In the genomic region with DNA sequence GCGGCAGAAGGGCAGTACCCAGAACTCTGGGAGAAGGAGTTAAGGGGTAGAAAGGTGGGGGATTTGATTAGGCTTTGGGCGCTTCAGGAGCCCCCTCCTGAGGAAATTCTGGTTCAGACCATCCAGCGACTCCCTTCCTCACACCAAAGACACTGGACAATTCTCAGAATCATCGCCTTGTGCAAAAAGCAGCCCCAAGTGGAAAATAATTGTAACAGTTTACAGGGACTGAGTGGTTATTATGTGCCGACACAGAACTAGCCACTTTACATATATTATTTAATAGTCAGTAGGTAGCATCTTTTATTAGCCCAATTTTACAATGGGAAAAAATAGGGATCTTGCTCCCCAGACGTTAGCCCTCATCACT, we compare ENCODE assay signal across 1 cellular context.
TF ChIP-seq lines count a peak whose summit lies in the region.

No MANE protein-coding gene starts in this region.

TF ChIP-seq in HepG2, 621 proteins besides CTCF, POLR2A, EP300 and RAD21:
- no peak for TF ChIP-seq ELF1 (CRISPR knock-in tag; IDR thresholded peaks at IDR 0.05)
- TF ChIP-seq, protein P1, sequence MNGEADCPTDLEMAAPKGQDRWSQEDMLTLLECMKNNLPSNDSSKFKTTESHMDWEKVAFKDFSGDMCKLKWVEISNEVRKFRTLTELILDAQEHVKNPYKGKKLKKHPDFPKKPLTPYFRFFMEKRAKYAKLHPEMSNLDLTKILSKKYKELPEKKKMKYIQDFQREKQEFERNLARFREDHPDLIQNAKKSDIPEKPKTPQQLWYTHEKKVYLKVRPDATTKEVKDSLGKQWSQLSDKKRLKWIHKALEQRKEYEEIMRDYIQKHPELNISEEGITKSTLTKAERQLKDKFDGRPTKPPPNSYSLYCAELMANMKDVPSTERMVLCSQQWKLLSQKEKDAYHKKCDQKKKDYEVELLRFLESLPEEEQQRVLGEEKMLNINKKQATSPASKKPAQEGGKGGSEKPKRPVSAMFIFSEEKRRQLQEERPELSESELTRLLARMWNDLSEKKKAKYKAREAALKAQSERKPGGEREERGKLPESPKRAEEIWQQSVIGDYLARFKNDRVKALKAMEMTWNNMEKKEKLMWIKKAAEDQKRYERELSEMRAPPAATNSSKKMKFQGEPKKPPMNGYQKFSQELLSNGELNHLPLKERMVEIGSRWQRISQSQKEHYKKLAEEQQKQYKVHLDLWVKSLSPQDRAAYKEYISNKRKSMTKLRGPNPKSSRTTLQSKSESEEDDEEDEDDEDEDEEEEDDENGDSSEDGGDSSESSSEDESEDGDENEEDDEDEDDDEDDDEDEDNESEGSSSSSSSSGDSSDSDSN (CRISPR knock-in tag; IDR thresholded peaks at IDR 0.05) = 0 out of 2 replicates have a peak, but pooled peaks have one; percentile 5
